In genomic region chr16:87350681-87351319, GRCh38 we compare ENCODE assay signal across 13 cellular contexts. TPM values are rescaled to one million over a fixed set of nuclear protein-coding genes. Genes with fewer than 3 reads are reported as not detected.
DNase-seq lines count a peak whose midpoint lies in the region; ATAC-seq and TF ChIP-seq lines count a peak whose summit lies in the region.
"Had no signal": no experiment of that assay in that cellular context is flagged by ENCODE, and none has a peak within 500 bp of the region (broad histone marks: within the 10 kb centered on the region; RNA-seq: fewer than 3 reads in every experiment).

No MANE protein-coding gene starts in this region.

- TF ChIP-seq CTCF in AG10803 (conservative IDR thresholded peaks at IDR 0.05; ENCODE audit: low read length), result no peak
- no peak for TF ChIP-seq CTCF in mesothelial cell of epicardium (IDR thresholded peaks at IDR 0.05; ENCODE audit: unreplicated experiment)

- H3K4me1 Mint-ChIP-seq in mesothelial cell of epicardium, result no peaks in the 10 kb centered on the region

- peaks cover 6% of the 10 kb centered on the region for H3K36me3 Mint-ChIP-seq in mesothelial cell of epicardium

- H3K27ac Mint-ChIP-seq in mesothelial cell of epicardium, result no peak overlapping the region
- H3K27ac Mint-ChIP-seq: nephron had no signal

- no peaks in the 10 kb centered on the region for H3K27me3 Mint-ChIP-seq in mesothelial cell of epicardium (ENCODE audit: low read depth)
- H3K27me3 Mint-ChIP-seq: central memory CD8-positive, alpha-beta T cell had no signal

- H3K9me3 ChIP-seq in SJCRH30 (replicated peaks), result no peaks in the 10 kb centered on the region
- H3K9me3 ChIP-seq: BLaER1 treated with 17β-estradiol and CSF1 and Interleukin-3, amounts not matched to agents 10 nM and 100 nM had no signal

- 0 out of 2 replicates have a peak, but pooled peaks cover 2% of the 10 kb centered on the region for H3K4me1 ChIP-seq in SJCRH30

- H3K27me3 ChIP-seq in SJCRH30, result no peaks in the 10 kb centered on the region

- DNase-seq in AG10803 (ENCODE audit: low read depth) (peak; percentile 53), NCI-H524 (lab: John Stamatoyannopoulos, UW) (peak; percentile 74 to 85), fibroblast of peridontal ligament (ENCODE audit: extremely low read depth) (peak; percentile 63), occipital lobe (lab: John Stamatoyannopoulos, UW) (peak; percentile 70), SJCRH30 (no peak), mesothelial cell of epicardium (ENCODE audit: low spot score in 2 of 2, unreplicated experiment in 2 of 2) (no peak)
- DNase-seq: NCI-H2081 treated with DMSO at 0.1 percent for 48 hours had no signal

- ATAC-seq in GM19395 (IDR thresholded peaks at IDR 0.05; ENCODE audit: unreplicated experiment), result no peak
- ATAC-seq in GM21528 (IDR thresholded peaks at IDR 0.05; ENCODE audit: low FRiP score, unreplicated experiment), result no peak

- H3K4me3 ChIP-seq in AG10803 (ENCODE audit: low read length) (peak overlapping the region; percentile 34), SJCRH30 (no peak overlapping the region)
- H3K4me3 ChIP-seq: BLaER1 treated with 17β-estradiol and CSF1 and Interleukin-3, amounts not matched to agents 10 nM and 100 nM had no signal

- no peaks in the 10 kb centered on the region for H3K9me3 Mint-ChIP-seq in mesothelial cell of epicardium
- H3K9me3 Mint-ChIP-seq: activated T-helper 1 cell treated with anti-CD3 and anti-CD28 coated beads, Interleukin-12 subunit alpha, Interleukin-12 subunit beta, Interleukin-2, Interleukin-4 antibody, amounts not matched to agents 30 ng/mL and 10 ng/mL and 1 ng/mL, durations not matched to agents 14 hours and 24 hours and 36 hours; central memory CD8-positive, alpha-beta T cell; nephron had no signal

- H3K27ac ChIP-seq in SJCRH30, result no peak overlapping the region
- H3K27ac ChIP-seq: BLaER1 treated with 17β-estradiol and CSF1 and Interleukin-3, amounts not matched to agents 10 nM and 100 nM had no signal

- H3K36me3 ChIP-seq in SJCRH30, result no peaks in the 10 kb centered on the region

- H3K4me3 Mint-ChIP-seq in mesothelial cell of epicardium, result no peak overlapping the region
- H3K4me3 Mint-ChIP-seq: activated T-helper 1 cell treated with anti-CD3 and anti-CD28 coated beads, Interleukin-12 subunit alpha, Interleukin-12 subunit beta, Interleukin-2, Interleukin-4 antibody, amounts not matched to agents 30 ng/mL and 10 ng/mL and 1 ng/mL, durations not matched to agents 14 hours and 24 hours and 36 hours; central memory CD8-positive, alpha-beta T cell; nephron had no signal

RNA-seq across cellular contexts. Expression of gene FBXO31, which starts 32.8 kb away (rescaled TPM):
- total RNA-seq in occipital lobe, result 25.6 TPM
- 11.9 and 13.1 TPM in 2 replicates for total RNA-seq in SJCRH30 (2014; rRNA removed; shearing (Covaris generic))
- total RNA-seq in mesothelial cell of epicardium, result 37.0 to 38.1 TPM (median 37.3 TPM) in 3 replicates

RNA-seq across cellular contexts. Expression of gene C16orf95, which starts 33.6 kb away (rescaled TPM):
- total RNA-seq in occipital lobe (3.1 TPM), mesothelial cell of epicardium (4.5 to 6.2 TPM (median 4.6 TPM) in 3 replicates)
- total RNA-seq in SJCRH30 (2014; rRNA removed; shearing (Covaris generic)), result 1.5 TPM in 2 replicates

RNA-seq across cellular contexts. Expression of gene MAP1LC3B, which starts 41.3 kb away (rescaled TPM):
- total RNA-seq in occipital lobe, result 18.2 TPM
- 12.1 and 12.9 TPM in 2 replicates for total RNA-seq in SJCRH30 (2014; rRNA removed; shearing (Covaris generic))
- total RNA-seq in mesothelial cell of epicardium, result 39.6 to 41.6 TPM (median 41.2 TPM) in 3 replicates

Comparison
In these comparisons a context has a peak if more than half of its experiments do, and no peak if none do; other contexts are left out.
1. DNase-seq: peak in AG10803 (single experiment), NCI-H524 (2 of 2), fibroblast of peridontal ligament (single experiment) and occipital lobe (single experiment); none in SJCRH30 (0 of 2) and mesothelial cell of epicardium (0 of 2).